ENCODE assay signal across 12 cellular contexts in genomic region chr3:71195492-71195891, GRCh38.
A peak's percentile ranks its signal among the peaks of the same experiment; 100 is the strongest.
DNase-seq lines count a peak whose midpoint lies in the region; ATAC-seq and TF ChIP-seq lines count a peak whose summit lies in the region.
"Had no signal": no experiment of that assay in that cellular context is flagged by ENCODE, and none has a peak within 500 bp of the region (broad histone marks: within the 10 kb centered on the region; RNA-seq: fewer than 3 reads in every experiment).

No MANE protein-coding gene starts in this region.

- H3K4me1 Mint-ChIP-seq in activated T-cell treated with anti-CD3 and anti-CD28 coated beads, Interleukin-2, amount 50 U/mL, for 72 hours (ENCODE audit: low read depth): peaks cover 67% of the 10 kb centered on the region

- no peaks in the 10 kb centered on the region for H3K4me1 ChIP-seq in BE2C

- H3K27me3 ChIP-seq in BE2C: no peaks in the 10 kb centered on the region
- H3K27me3 ChIP-seq: spleen had no signal

- no peak overlapping the region for H3K4me3 Mint-ChIP-seq in activated T-cell treated with anti-CD3 and anti-CD28 coated beads, Interleukin-2, amount 50 U/mL, for 72 hours
- H3K4me3 Mint-ChIP-seq: activated naive CD8-positive, alpha-beta T cell treated with anti-CD3 and anti-CD28 coated beads, Interleukin-2, amount 10 ng/mL, durations not matched to agents 7 days and 5 days had no signal

- peak overlapping the region; percentile 4 for H3K27ac Mint-ChIP-seq in activated T-cell treated with anti-CD3 and anti-CD28 coated beads, Interleukin-2, amount 50 U/mL, for 72 hours
- H3K27ac Mint-ChIP-seq: activated naive CD8-positive, alpha-beta T cell treated with anti-CD3 and anti-CD28 coated beads, Interleukin-2, amount 10 ng/mL, durations not matched to agents 7 days and 5 days had no signal

- ATAC-seq in activated T-cell treated with anti-CD3 and anti-CD28 coated beads, Interleukin-2, amount 50 U/mL, for 72 hours (replicated peaks in 1 of 2): no peak
- ATAC-seq in GM21447 (IDR thresholded peaks at IDR 0.05; ENCODE audit: unreplicated experiment) (no peak), GM21515 (IDR thresholded peaks at IDR 0.05; ENCODE audit: unreplicated experiment) (no peak)

- no peaks in the 10 kb centered on the region for H3K36me3 ChIP-seq in BE2C

- H3K4me3 ChIP-seq in choroid plexus epithelial cell (ENCODE audit: low read depth, low read length) (no peak overlapping the region), skeletal muscle cell (ENCODE audit: low read depth, low read length) (no peak overlapping the region), BE2C (ENCODE audit: low read depth, low read length) (no peak overlapping the region)
- H3K4me3 ChIP-seq: spleen had no signal

- H3K36me3 Mint-ChIP-seq in activated T-cell treated with anti-CD3 and anti-CD28 coated beads, Interleukin-2, amount 50 U/mL, for 72 hours (ENCODE audit: insufficient read depth in 2 of 2): peaks cover 0 to 5% of the 10 kb centered on the region in 2 donors

- TF ChIP-seq CTCF in choroid plexus epithelial cell (conservative IDR thresholded peaks at IDR 0.05; ENCODE audit: low read depth, low read length) (no peak), BE2C (IDR thresholded peaks at IDR 0.05; ENCODE audit: low read depth, low read length) (no peak)

- DNase-seq in activated T-cell treated with anti-CD3 and anti-CD28 coated beads, Interleukin-2, amount 50 U/mL, for 72 hours: no peak
- DNase-seq in activated T-cell treated with anti-CD3 and anti-CD28 coated beads for 4 hours (no peak), NCI-H2171 treated with DMSO at 0.1 percent for 48 hours (lab: John Stamatoyannopoulos, UW) (peak; percentile 63), choroid plexus epithelial cell (ENCODE audit: low read depth) (peak; percentile 88), skeletal muscle cell (ENCODE audit: low read depth) (peak; percentile 62), BE2C (no peak)
- DNase-seq: activated CD4-positive, alpha-beta T cell treated with anti-CD3 and anti-CD28 coated beads for 1 hour; activated naive CD8-positive, alpha-beta T cell treated with anti-CD3 and anti-CD28 coated beads, Interleukin-2, amount 10 ng/mL, durations not matched to agents 7 days and 5 days; AML-193; spleen had no signal

- H3K27me3 Mint-ChIP-seq in activated T-cell treated with anti-CD3 and anti-CD28 coated beads, Interleukin-2, amount 50 U/mL, for 72 hours (ENCODE audit: low read depth): no peaks in the 10 kb centered on the region
- H3K27me3 Mint-ChIP-seq: activated naive CD8-positive, alpha-beta T cell treated with anti-CD3 and anti-CD28 coated beads, Interleukin-2, amount 10 ng/mL, durations not matched to agents 7 days and 5 days had no signal

- H3K9me3 Mint-ChIP-seq in activated T-cell treated with anti-CD3 and anti-CD28 coated beads, Interleukin-2, amount 50 U/mL, for 72 hours: no peaks in the 10 kb centered on the region

- H3K9me3 ChIP-seq in BE2C: no peaks in the 10 kb centered on the region
- H3K9me3 ChIP-seq: spleen had no signal

Comparison
In these comparisons a context has a peak if more than half of its experiments do, and no peak if none do; other contexts are left out.
1. DNase-seq: peak in NCI-H2171 treated with DMSO at 0.1 percent for 48 hours (single experiment), choroid plexus epithelial cell (single experiment) and skeletal muscle cell (single experiment); none in activated T-cell treated with anti-CD3 and anti-CD28 coated beads, Interleukin-2, amount 50 U/mL, for 72 hours (0 of 2), activated T-cell treated with anti-CD3 and anti-CD28 coated beads for 4 hours (single experiment) and BE2C (single experiment).